ENCODE assay signal across 3 cellular contexts in genomic region chr10:48724127-48724526, GRCh38.
TF ChIP-seq lines count a peak whose summit lies in the region.

No MANE protein-coding gene starts in this region.

TF ChIP-seq in A549, 52 proteins besides CTCF, POLR2A, EP300 and RAD21:
- no peak for TF ChIP-seq EHF (CRISPR knock-in tag; IDR thresholded peaks at IDR 0.05)
- no peak for TF ChIP-seq HOXA7 (CRISPR knock-in tag; IDR thresholded peaks at IDR 0.05)
- peak; percentile 47; the same call in 1 of the 2 replicates for TF ChIP-seq REST (IDR thresholded peaks at IDR 0.05)
- no peak for TF ChIP-seq JUNB (IDR thresholded peaks at IDR 0.05)
- no peak for TF ChIP-seq HMGXB4 (CRISPR knock-in tag; IDR thresholded peaks at IDR 0.05; ENCODE audit: borderline replicate concordance)
TF ChIP-seq in A549: peak in this region for 1.

TF ChIP-seq in HEK293, 187 proteins besides CTCF, POLR2A, EP300 and RAD21:
- TF ChIP-seq REST (tag by site-specific recombination; IDR thresholded peaks at IDR 0.05) (peak; percentile 89), ZNF449 (tag by site-specific recombination; IDR thresholded peaks at IDR 0.05) (no peak)

TF ChIP-seq in GM12878, 131 proteins besides CTCF, POLR2A, EP300 and RAD21:
- TF ChIP-seq ZNF24 (IDR thresholded peaks at IDR 0.05) (no peak), REST (IDR thresholded peaks at IDR 0.05; ENCODE audit: low read depth, low read length) (peak; percentile 43; the same call in 1 of the 2 replicates)
